In genomic region chr3:123805504-123805903, GRCh38 we compare ENCODE assay signal across 17 cellular contexts.
"Had no signal": no experiment of that assay in that cellular context is flagged by ENCODE, and none has a peak within 500 bp of the region (broad histone marks: within the 10 kb centered on the region; RNA-seq: fewer than 3 reads in every experiment).

No MANE protein-coding gene starts in this region.

- H3K4me3 ChIP-seq: heart right ventricle, lower lobe of right lung, prostate gland, thyroid gland had no signal

- H3K9me3 Mint-ChIP-seq: activated CD4-positive, alpha-beta memory T cell treated with anti-CD3 and anti-CD28 coated beads for 36 hours; activated naive CD8-positive, alpha-beta T cell treated with anti-CD3 and anti-CD28 coated beads, Interleukin-2, amount 50 U/mL, for 24 hours; endodermal cell; naive thymus-derived CD4-positive, alpha-beta T cell; T-helper 1 cell treated with Interleukin-12 subunit alpha and Interleukin-12 subunit beta and Interleukin-4 antibody, amounts not matched to agents 30 μg/mL and 1 μg/mL, for 36 hours had no signal

- ATAC-seq: activated naive CD8-positive, alpha-beta T cell treated with anti-CD3 and anti-CD28 coated beads, Interleukin-2, amount 50 U/mL, for 24 hours; heart right ventricle; left lobe of liver; lower lobe of right lung; naive thymus-derived CD4-positive, alpha-beta T cell; stimulated activated naive CD8-positive, alpha-beta T cell treated with anti-CD3 and anti-CD28 coated beads, Interleukin-15, Interleukin-2, amounts not matched to agents 100 U/mL and 50 U/mL, for 24 hours had no signal

- H3K36me3 Mint-ChIP-seq: activated CD4-positive, alpha-beta memory T cell treated with anti-CD3 and anti-CD28 coated beads for 36 hours; naive thymus-derived CD4-positive, alpha-beta T cell had no signal

- H3K4me1 ChIP-seq: lower lobe of right lung, prostate gland, thyroid gland had no signal

- H3K27me3 Mint-ChIP-seq: activated CD4-positive, alpha-beta memory T cell treated with anti-CD3 and anti-CD28 coated beads for 36 hours; activated naive CD8-positive, alpha-beta T cell treated with anti-CD3 and anti-CD28 coated beads, Interleukin-2, amount 50 U/mL, for 24 hours had no signal

- H3K27ac Mint-ChIP-seq: activated CD4-positive, alpha-beta memory T cell treated with anti-CD3 and anti-CD28 coated beads for 36 hours; activated naive CD8-positive, alpha-beta T cell treated with anti-CD3 and anti-CD28 coated beads, Interleukin-2, amount 50 U/mL, for 24 hours; endodermal cell; naive thymus-derived CD4-positive, alpha-beta T cell; T-helper 1 cell treated with Interleukin-12 subunit alpha and Interleukin-12 subunit beta and Interleukin-4 antibody, amounts not matched to agents 30 μg/mL and 1 μg/mL, for 36 hours had no signal

- H3K4me1 Mint-ChIP-seq: activated naive CD8-positive, alpha-beta T cell treated with anti-CD3 and anti-CD28 coated beads, Interleukin-2, amount 50 U/mL, for 24 hours; naive thymus-derived CD4-positive, alpha-beta T cell had no signal

- H3K4me3 Mint-ChIP-seq: activated CD4-positive, alpha-beta memory T cell treated with anti-CD3 and anti-CD28 coated beads for 36 hours; activated naive CD8-positive, alpha-beta T cell treated with anti-CD3 and anti-CD28 coated beads, Interleukin-2, amount 50 U/mL, for 24 hours; endodermal cell; naive thymus-derived CD4-positive, alpha-beta T cell; T-helper 1 cell treated with Interleukin-12 subunit alpha and Interleukin-12 subunit beta and Interleukin-4 antibody, amounts not matched to agents 30 μg/mL and 1 μg/mL, for 36 hours had no signal

- H3K27me3 ChIP-seq: heart right ventricle, thyroid gland had no signal

- H3K27ac ChIP-seq: heart right ventricle, lower lobe of right lung, prostate gland, thyroid gland had no signal

- DNase-seq: activated CD4-positive, alpha-beta memory T cell treated with anti-CD3 and anti-CD28 coated beads for 36 hours; activated CD4-positive, alpha-beta T cell treated with anti-CD3 and anti-CD28 coated beads for 48 hours; activated effector memory CD4-positive, alpha-beta T cell treated with anti-CD3 and anti-CD28 coated beads, Interleukin-2, amount 50 U/mL, for 16 hours; activated naive CD4-positive, alpha-beta T cell treated with anti-CD3 and anti-CD28 coated beads, Interleukin-2, amount 50 U/mL, for 16 hours; activated naive CD8-positive, alpha-beta T cell treated with anti-CD3 and anti-CD28 coated beads, Interleukin-2, amount 50 U/mL, for 24 hours; cerebellar nuclear complex; cortex of kidney; endodermal cell; heart right ventricle; lower lobe of right lung; naive thymus-derived CD4-positive, alpha-beta T cell; stimulated activated CD4-positive, alpha-beta T cell treated with anti-CD3 and anti-CD28 coated beads, Interleukin-4, amount 100 ng/mL, for 24 hours; stimulated activated naive CD8-positive, alpha-beta T cell treated with anti-CD3 and anti-CD28 coated beads, Interleukin-15, Interleukin-2, amounts not matched to agents 100 U/mL and 50 U/mL, for 24 hours; thyroid gland had no signal

- H3K9me3 ChIP-seq: heart right ventricle, lower lobe of right lung, prostate gland, thyroid gland had no signal

- H3K36me3 ChIP-seq: heart right ventricle, lower lobe of right lung, prostate gland, thyroid gland had no signal
